In genomic region chr12:9122166-9122609, GRCh38 we compare ENCODE assay signal across 1 cellular context.
A peak's percentile ranks its signal among the peaks of the same experiment; 100 is the strongest.
TF ChIP-seq lines count a peak whose summit lies in the region.

No MANE protein-coding gene starts in this region.

TF ChIP-seq in HepG2, 621 proteins besides CTCF, POLR2A, EP300 and RAD21 (continued from another document and continues in another):
- TF ChIP-seq REST (IDR thresholded peaks at IDR 0.05; ENCODE audit: borderline replicate concordance in 1 of 2, low read depth in 1 of 2, low read length in 2 of 2) (peak in 1 of 2 experiments; percentile 62; a peak in 2 of 4 replicates), FOXK1 (CRISPR knock-in tag; IDR thresholded peaks at IDR 0.05; ENCODE audit: borderline replicate concordance, low read depth) (peak; percentile 69; the same call in 1 of the 2 replicates), PRDM10 (CRISPR knock-in tag; IDR thresholded peaks at IDR 0.05; ENCODE audit: low read depth) (peak; percentile 76; the same call in 1 of the 2 replicates), ZNF331 (CRISPR knock-in tag; IDR thresholded peaks at IDR 0.05) (peak; percentile 67), NR2F2 (IDR thresholded peaks at IDR 0.05; ENCODE audit: borderline replicate concordance, low read depth) (peak; percentile 98), GPBP1L1 (CRISPR knock-in tag; IDR thresholded peaks at IDR 0.05) (no peak), MAFG (CRISPR knock-in tag; IDR thresholded peaks at IDR 0.05) (no peak), HMGXB4 (CRISPR knock-in tag; IDR thresholded peaks at IDR 0.05; ENCODE audit: borderline replicate concordance in 1 of 2, low read depth in 1 of 2) (peak in 1 of 2 experiments; percentile 47; a peak in 1 of 4 replicates), MEIS1 (CRISPR knock-in tag; IDR thresholded peaks at IDR 0.05; ENCODE audit: borderline replicate concordance) (no peak), ATF4 (CRISPR knock-in tag; IDR thresholded peaks at IDR 0.05) (peak in 1 of 2 experiments; percentile 88; a peak in 2 of 4 replicates), HNRNPUL1 (IDR thresholded peaks at IDR 0.05; ENCODE audit: low read depth, low read length) (0 out of 2 replicates have a peak, but pooled peaks have one; percentile 33), ZHX2 (IDR thresholded peaks at IDR 0.05; ENCODE audit: low read depth) (no peak), ZHX2 (CRISPR knock-in tag; IDR thresholded peaks at IDR 0.05; ENCODE audit: borderline replicate concordance) (peak; percentile 85; the same call in 1 of the 2 replicates), NKX3-1 (CRISPR knock-in tag; IDR thresholded peaks at IDR 0.05) (peak; percentile 90; the same call in 1 of the 2 replicates), NFIC (IDR thresholded peaks at IDR 0.05; ENCODE audit: low read length) (peak; percentile 100), ZNF143 (CRISPR knock-in tag; IDR thresholded peaks at IDR 0.05) (no peak), REXO4 (CRISPR knock-in tag; IDR thresholded peaks at IDR 0.05; ENCODE audit: borderline replicate concordance) (no peak), ZNF503 (CRISPR knock-in tag; IDR thresholded peaks at IDR 0.05) (peak; percentile 98), ZNF605 (CRISPR knock-in tag; IDR thresholded peaks at IDR 0.05) (no peak), ZNF574 (CRISPR knock-in tag; IDR thresholded peaks at IDR 0.05) (peak; percentile 23; the same call in 1 of the 2 replicates), HNF4G (IDR thresholded peaks at IDR 0.05; ENCODE audit: borderline replicate concordance, low read depth, low read length) (peak; percentile 30; the same call in 1 of the 2 replicates), HNF4G (CRISPR knock-in tag; IDR thresholded peaks at IDR 0.05; ENCODE audit: borderline replicate concordance, low read depth) (no peak), MATR3 (CRISPR knock-in tag; IDR thresholded peaks at IDR 0.05) (no peak), ZNF629 (CRISPR knock-in tag; conservative IDR thresholded peaks at IDR 0.05) (no peak), ZNF20 (CRISPR knock-in tag; IDR thresholded peaks at IDR 0.05) (no peak), RBFOX2 (IDR thresholded peaks at IDR 0.05; ENCODE audit: low read depth, low read length) (no peak), EED (CRISPR knock-in tag; IDR thresholded peaks at IDR 0.05) (no peak), ZNF44 (CRISPR knock-in tag; IDR thresholded peaks at IDR 0.05) (no peak), ZNF124 (CRISPR knock-in tag; IDR thresholded peaks at IDR 0.05) (peak; percentile 70; the same call in 1 of the 2 replicates), MAX (IDR thresholded peaks at IDR 0.05) (peak; percentile 53; the same call in 1 of the 2 replicates)
